Comparison of ENCODE assay signal across 26 cellular contexts in the genomic region with DNA sequence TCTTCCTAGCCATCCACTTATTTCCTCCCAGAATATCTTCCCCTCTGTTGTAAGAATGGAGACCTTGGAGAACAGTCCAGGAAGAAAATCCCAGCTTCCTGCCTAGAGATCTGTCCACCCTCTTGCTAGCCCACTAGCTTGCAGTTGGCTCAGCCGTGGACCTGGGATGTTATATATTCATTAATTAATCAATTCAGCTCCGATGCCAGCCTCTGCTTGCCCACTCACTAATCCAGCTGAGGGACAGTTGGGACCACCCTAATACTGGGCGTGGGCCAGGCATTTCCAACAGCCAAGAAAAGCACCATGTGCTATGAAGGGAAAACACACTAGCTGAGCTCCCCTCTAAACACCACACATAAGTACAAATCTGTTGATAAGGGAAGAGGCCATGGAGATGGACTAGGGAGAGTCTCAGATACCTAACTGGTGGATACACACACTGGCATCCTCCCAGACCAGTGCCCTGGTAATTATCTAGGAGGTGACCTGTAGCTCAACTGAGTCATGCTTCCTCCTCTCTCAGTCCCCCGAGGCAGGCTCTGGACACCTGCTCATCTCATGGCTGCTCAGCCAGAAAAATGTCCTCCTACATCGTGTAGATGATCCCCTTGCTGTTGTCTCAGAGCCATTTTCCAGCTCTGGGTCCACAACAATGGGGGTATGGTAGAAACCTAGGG.
DNase-seq lines count a peak whose midpoint lies in the region; ATAC-seq and TF ChIP-seq lines count a peak whose summit lies in the region.
"Had no signal": no experiment of that assay in that cellular context is flagged by ENCODE, and none has a peak within 500 bp of the region (broad histone marks: within the 10 kb centered on the region; RNA-seq: fewer than 3 reads in every experiment).

No MANE protein-coding gene starts in this region.

- no peak overlapping the region for H2BK120ac ChIP-seq in neuronal stem cell (ENCODE audit: low read depth, low read length)

- H2BK15ac ChIP-seq in neuronal stem cell (ENCODE audit: low read length), result no peak overlapping the region

- H3K36me3 ChIP-seq in BLaER1 treated with 17β-estradiol and CSF1 and Interleukin-3, amounts not matched to agents 10 nM and 100 nM, result no peaks in the 10 kb centered on the region
- H3K36me3 ChIP-seq in neuronal stem cell (replicated peaks in 1 of 2; ENCODE audit: control insufficient read depth in 2 of 2, insufficient read depth in 2 of 2, low read length in 2 of 2) (no peaks in the 10 kb centered on the region), prostate gland (no peaks in the 10 kb centered on the region)
- H3K36me3 ChIP-seq: ovary, SJCRH30, uterus had no signal

- no peak overlapping the region for H3K18ac ChIP-seq in neuronal stem cell (ENCODE audit: low read length)

- TF ChIP-seq CTCF in prostate gland (IDR thresholded peaks at IDR 0.05), result no peak

- no peak overlapping the region for H2BK12ac ChIP-seq in neuronal stem cell (ENCODE audit: low read length)

- H4K91ac ChIP-seq in neuronal stem cell (ENCODE audit: low read depth, low read length, poor library complexity), result no peak overlapping the region

- H3K27me3 ChIP-seq in BLaER1 treated with 17β-estradiol and CSF1 and Interleukin-3, amounts not matched to agents 10 nM and 100 nM, result peaks cover 0 to 10% (median 0%) of the 10 kb centered on the region in 11 experiments; a peak in 4 of 22 replicates
- H3K27me3 ChIP-seq in neuronal stem cell (ENCODE audit: control insufficient read depth in 3 of 3, insufficient read depth in 3 of 3, low read depth in 1 of 3, low read length in 3 of 3), result peaks cover 0 to 21% (median 7%) of the 10 kb centered on the region in 3 experiments
- H3K27me3 ChIP-seq in prostate gland (replicated peaks; ENCODE audit: insufficient read depth), result no peaks in the 10 kb centered on the region
- H3K27me3 ChIP-seq: ovary, uterus had no signal

- peak overlapping the region; percentile 5 for H2AK5ac ChIP-seq in neuronal stem cell (ENCODE audit: low read depth, low read length)

- peaks cover 5 to 56% (median 44%) of the 10 kb centered on the region in 10 experiments; a peak in 17 of 20 replicates for H3K4me1 ChIP-seq in BLaER1 treated with 17β-estradiol and CSF1 and Interleukin-3, amounts not matched to agents 10 nM and 100 nM
- H3K4me1 ChIP-seq in neuronal stem cell (ENCODE audit: control insufficient read depth in 2 of 2, insufficient read depth in 1 of 2, low read depth in 1 of 2, low read length in 2 of 2) (peaks cover 0 to 10% of the 10 kb centered on the region in 2 donors), prostate gland (replicated peaks) (peaks cover 10% of the 10 kb centered on the region)
- H3K4me1 ChIP-seq: uterus had no signal

- H3K23ac ChIP-seq in neuronal stem cell (ENCODE audit: low read depth, low read length, poor library complexity), result no peak overlapping the region

- H2BK5ac ChIP-seq in neuronal stem cell (ENCODE audit: low read length), result no peak overlapping the region

- H3K79me1 ChIP-seq in neuronal stem cell (ENCODE audit: low read depth, low read length), result no peaks in the 10 kb centered on the region

- peak overlapping the region in 8 of 11 experiments; percentile 69 to 91 (median 80); a peak in 16 of 22 replicates for H3K4me2 ChIP-seq in BLaER1 treated with 17β-estradiol and CSF1 and Interleukin-3, amounts not matched to agents 10 nM and 100 nM
- H3K4me2 ChIP-seq in neuronal stem cell (ENCODE audit: insufficient read depth, low read length, poor library complexity, severe bottlenecking), result no peak overlapping the region

- intact Hi-C loops in prostate gland (cut with DNase I), result no loop called here

- DNase-seq in HT1080 (ENCODE audit: low read depth) (peak; percentile 47), RPMI7951 (ENCODE audit: low read depth) (peak; percentile 99), neuronal stem cell (ENCODE audit: low spot score) (no peak), prostate gland (ENCODE audit: low spot score) (no peak), kidney glomerular epithelial cell (lab: John Stamatoyannopoulos, UW) (no peak), NCI-H524 (lab: John Stamatoyannopoulos, UW) (no peak)
- DNase-seq: DMS153; effector CD4-positive, alpha-beta T cell; GDM1; HCEC 1CT; hypothalamus; immature natural killer cell; NCI-H1105; NCI-H524 treated with DMSO at 0.1 percent for 48 hours; nephron progenitor cell; retina; stimulated activated naive CD4-positive, alpha-beta T cell; uterus had no signal

- no CpG with 5 or more reads among the region's 5 CpGs for WGBS in neuronal stem cell (ENCODE audit: extremely low coverage in 2 of 2, insufficient read length in 2 of 2, insufficient replicate concordance in 1 of 2), 2 donors
- 77% methylated on average over 5 of the region's 5 CpGs for WGBS in prostate gland

- H3K27ac ChIP-seq in BLaER1 treated with 17β-estradiol and CSF1 and Interleukin-3, amounts not matched to agents 10 nM and 100 nM, result no peak overlapping the region
- no peak overlapping the region for H3K27ac ChIP-seq in neuronal stem cell (replicated peaks; ENCODE audit: low read length)
- no peak overlapping the region for H3K27ac ChIP-seq in prostate gland
- H3K27ac ChIP-seq: ovary, SJCRH30, skin epidermis, uterus had no signal

- no peaks in the 10 kb centered on the region for H4K20me1 ChIP-seq in BLaER1 treated with 17β-estradiol and CSF1 and Interleukin-3, amounts not matched to agents 10 nM and 100 nM

- no peak overlapping the region for H3K4me3 ChIP-seq in BLaER1 treated with 17β-estradiol and CSF1 and Interleukin-3, amounts not matched to agents 10 nM and 100 nM
- H3K4me3 ChIP-seq in neuronal stem cell (ENCODE audit: low read length in 2 of 2) (no peak overlapping the region), prostate gland (no peak overlapping the region)
- H3K4me3 ChIP-seq: ovary, SJCRH30, skin epidermis, uterus had no signal

- no peak overlapping the region for H3K4ac ChIP-seq in neuronal stem cell (ENCODE audit: low read length)

- no peak overlapping the region for H3K9ac ChIP-seq in BLaER1 treated with 17β-estradiol and CSF1 and Interleukin-3, amounts not matched to agents 10 nM and 100 nM
- no peak overlapping the region for H3K9ac ChIP-seq in neuronal stem cell (ENCODE audit: low read depth, low read length, poor library complexity)

- H3K9me3 ChIP-seq in BLaER1 treated with 17β-estradiol and CSF1 and Interleukin-3, amounts not matched to agents 10 nM and 100 nM (replicated peaks in 1 of 11), result peaks cover 30 to 44% (median 34%) of the 10 kb centered on the region in 11 experiments
- no peaks in the 10 kb centered on the region for H3K9me3 ChIP-seq in neuronal stem cell (replicated peaks in 1 of 2; ENCODE audit: control insufficient read depth in 2 of 2, insufficient read depth in 1 of 2, low read depth in 1 of 2, low read length in 2 of 2)
- H3K9me3 ChIP-seq in prostate gland, result no peaks in the 10 kb centered on the region
- H3K9me3 ChIP-seq: ovary, uterus had no signal

- H4K8ac ChIP-seq in neuronal stem cell (ENCODE audit: low read depth, low read length), result no peak overlapping the region

- H3K14ac ChIP-seq in neuronal stem cell (ENCODE audit: low read length), result no peak overlapping the region

- TF ChIP-seq POLR2A in prostate gland (IDR thresholded peaks at IDR 0.05), result no peak

- H2AFZ ChIP-seq in neuronal stem cell (ENCODE audit: low read length), result no peak overlapping the region

- ATAC-seq in GM18870 (IDR thresholded peaks at IDR 0.05; ENCODE audit: unreplicated experiment), result no peak
- ATAC-seq: activated naive CD4-positive, alpha-beta T cell treated with anti-CD3 and anti-CD28 coated beads, Interleukin-2, amount 50 U/mL, for 72 hours; left lobe of liver; Panc1 had no signal

Comparison
In these comparisons a context has a peak if more than half of its experiments do, and no peak if none do; other contexts are left out.
1. DNase-seq: peak in HT1080 (single experiment) and RPMI7951 (single experiment); none in neuronal stem cell (single experiment), prostate gland (single experiment), kidney glomerular epithelial cell (single experiment) and NCI-H524 (0 of 2).